ENCODE assay signal across 1 cellular context in genomic region chr10:34295142-34295548, GRCh38.
TF ChIP-seq lines count a peak whose summit lies in the region.

No MANE protein-coding gene starts in this region.

TF ChIP-seq in SK-N-SH, 30 proteins besides CTCF, POLR2A, EP300 and RAD21 (continued from another document):
- TF ChIP-seq REST (IDR thresholded peaks at IDR 0.05; ENCODE audit: low read depth, low read length) (no peak), EZH2phosphoT487 (IDR thresholded peaks at IDR 0.05; ENCODE audit: borderline replicate concordance, low read depth) (no peak), FOXJ3 (CRISPR knock-in tag; IDR thresholded peaks at IDR 0.05) (no peak), RFX5 (IDR thresholded peaks at IDR 0.05; ENCODE audit: low read length) (no peak), NFIC (IDR thresholded peaks at IDR 0.05; ENCODE audit: borderline replicate concordance) (peak; percentile 41; the same call in 1 of the 2 replicates), GABPA (IDR thresholded peaks at IDR 0.05; ENCODE audit: low read depth) (no peak), TCF12 (IDR thresholded peaks at IDR 0.05) (peak; percentile 66), CHD2 (IDR thresholded peaks at IDR 0.05; ENCODE audit: low read length, partially characterized antibody) (no peak), PBX3 (IDR thresholded peaks at IDR 0.05) (peak; percentile 42)
